Comparison of ENCODE assay signal across 5 cellular contexts in the genomic region with DNA sequence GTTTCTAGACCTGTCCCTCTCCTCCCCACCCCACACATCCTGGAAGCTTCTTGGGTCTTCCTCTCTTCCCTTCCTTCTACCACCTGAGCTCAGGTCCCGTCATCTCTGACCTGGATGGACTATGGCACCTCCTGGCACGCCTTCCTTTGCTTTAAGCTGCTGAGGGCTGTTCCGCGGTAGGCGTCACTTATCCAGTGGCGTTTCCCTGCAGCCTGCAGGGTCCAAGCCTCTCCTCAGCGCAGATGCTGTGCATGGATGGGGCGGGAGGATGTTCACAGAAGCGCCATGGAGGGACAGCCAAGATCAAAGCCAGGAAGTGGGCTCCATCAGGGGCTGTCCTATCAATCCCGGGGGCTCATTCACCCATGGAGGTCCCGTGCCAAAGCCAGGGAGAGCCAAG.
"Had no signal": no experiment of that assay in that cellular context is flagged by ENCODE, and none has a peak within 500 bp of the region (broad histone marks: within the 10 kb centered on the region; RNA-seq: fewer than 3 reads in every experiment).

No MANE protein-coding gene starts in this region.

- H3K4me3 ChIP-seq: esophagus squamous epithelium, gastrocnemius medialis, neural progenitor cell, prostate gland, thyroid gland had no signal

- H3K4me2 ChIP-seq: neural progenitor cell had no signal

- H3K27me3 ChIP-seq: gastrocnemius medialis, thyroid gland had no signal

- H3K36me3 ChIP-seq: esophagus squamous epithelium, gastrocnemius medialis, neural progenitor cell, prostate gland, thyroid gland had no signal

- H3K4me1 ChIP-seq: gastrocnemius medialis, neural progenitor cell, prostate gland had no signal

- H3K27ac ChIP-seq: esophagus squamous epithelium, gastrocnemius medialis, neural progenitor cell, prostate gland, thyroid gland had no signal

- H3K9me3 ChIP-seq: esophagus squamous epithelium, gastrocnemius medialis, prostate gland, thyroid gland had no signal

- H3K9ac ChIP-seq: neural progenitor cell had no signal

- DNase-seq: esophagus squamous epithelium had no signal
